Comparison of ENCODE assay signal across 21 cellular contexts in the genomic region with DNA sequence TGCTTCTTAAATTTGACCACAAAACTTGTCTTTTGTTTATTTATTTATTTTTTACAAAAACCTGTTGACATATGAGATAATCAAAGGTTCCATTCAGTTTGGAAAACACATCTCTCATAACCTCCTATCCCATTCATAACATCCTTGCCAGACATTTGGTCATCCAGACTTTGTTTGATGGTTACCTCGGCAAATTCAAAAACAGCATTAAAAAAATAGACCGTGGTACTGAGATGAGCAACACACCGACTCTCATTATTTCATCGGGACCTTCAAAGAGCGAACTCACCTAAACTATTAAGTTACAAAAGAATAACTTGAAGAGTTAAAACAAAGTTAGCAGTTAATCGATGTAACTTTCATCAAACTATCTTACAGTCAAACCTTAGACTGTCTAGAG.
DNase-seq lines count a peak whose midpoint lies in the region; ATAC-seq and TF ChIP-seq lines count a peak whose summit lies in the region.
"Had no signal": no experiment of that assay in that cellular context is flagged by ENCODE, and none has a peak within 500 bp of the region (broad histone marks: within the 10 kb centered on the region; RNA-seq: fewer than 3 reads in every experiment).

No MANE protein-coding gene starts in this region.

- intact Hi-C loops in psoas muscle (cut with DNase I) = no loop called here

- H3K9me3 ChIP-seq in psoas muscle = no peaks in the 10 kb centered on the region
- H3K9me3 ChIP-seq: MG63, SJCRH30 had no signal

- no peak overlapping the region for H3K27ac Mint-ChIP-seq in stimulated activated naive CD8-positive, alpha-beta T cell treated with anti-CD3 and anti-CD28 coated beads, Interleukin-15, Interleukin-2, amounts not matched to agents 100 ng/mL and 50 ng/mL, for 24 hours
- H3K27ac Mint-ChIP-seq: CD4-positive, alpha-beta T cell; mesothelial cell of epicardium; T-helper 2 cell treated with Interferon-gamma antibody and Interleukin-4, amounts not matched to agents 5 μg/mL and 100 μg/mL, for 36 hours had no signal

- no peaks in the 10 kb centered on the region for H3K36me3 Mint-ChIP-seq in activated T-cell treated with anti-CD3 and anti-CD28 coated beads, Interleukin-2, amount 50 U/mL, for 4 hours (ENCODE audit: insufficient read depth)
- H3K36me3 Mint-ChIP-seq in stimulated activated naive CD8-positive, alpha-beta T cell treated with anti-CD3 and anti-CD28 coated beads, Interleukin-15, Interleukin-2, amounts not matched to agents 100 ng/mL and 50 ng/mL, for 24 hours (ENCODE audit: low read depth) = no peaks in the 10 kb centered on the region
- H3K36me3 Mint-ChIP-seq: mesothelial cell of epicardium had no signal

- no peak overlapping the region for H3K4me3 ChIP-seq in psoas muscle
- H3K4me3 ChIP-seq: MG63, SJCRH30 had no signal

- no peaks in the 10 kb centered on the region for H3K4me1 ChIP-seq in psoas muscle
- H3K4me1 ChIP-seq: SJCRH30 had no signal

- no peak overlapping the region for H3K4me3 Mint-ChIP-seq in activated T-cell treated with anti-CD3 and anti-CD28 coated beads, Interleukin-2, amount 50 U/mL, for 4 hours
- H3K4me3 Mint-ChIP-seq in stimulated activated naive CD8-positive, alpha-beta T cell treated with anti-CD3 and anti-CD28 coated beads, Interleukin-15, Interleukin-2, amounts not matched to agents 100 ng/mL and 50 ng/mL, for 24 hours = peak overlapping the region; percentile 21
- H3K4me3 Mint-ChIP-seq: CD4-positive, alpha-beta T cell; mesothelial cell of epicardium; T-helper 2 cell treated with Interferon-gamma antibody and Interleukin-4, amounts not matched to agents 5 μg/mL and 100 μg/mL, for 36 hours had no signal

- no peak overlapping the region for H3K27ac ChIP-seq in psoas muscle
- H3K27ac ChIP-seq: SJCRH30 had no signal

- peak; percentile 20 to 44 for ATAC-seq in activated T-cell treated with anti-CD3 and anti-CD28 coated beads, Interleukin-2, amount 50 U/mL, for 4 hours
- ATAC-seq in GM21529 (IDR thresholded peaks at IDR 0.05; ENCODE audit: unreplicated experiment) (peak; percentile 20), HG03280 (IDR thresholded peaks at IDR 0.05; ENCODE audit: unreplicated experiment) (peak; percentile 40), HG03095 (IDR thresholded peaks at IDR 0.05; ENCODE audit: unreplicated experiment) (no peak), psoas muscle (no peak)

- H3K36me3 ChIP-seq in psoas muscle (ENCODE audit: insufficient read depth in 1 of 2, low read depth in 1 of 2) = no peaks in the 10 kb centered on the region
- H3K36me3 ChIP-seq: MG63, SJCRH30 had no signal

- H3K27me3 Mint-ChIP-seq in activated T-cell treated with anti-CD3 and anti-CD28 coated beads, Interleukin-2, amount 50 U/mL, for 4 hours (ENCODE audit: low read depth) = no peaks in the 10 kb centered on the region
- H3K27me3 Mint-ChIP-seq in stimulated activated naive CD8-positive, alpha-beta T cell treated with anti-CD3 and anti-CD28 coated beads, Interleukin-15, Interleukin-2, amounts not matched to agents 100 ng/mL and 50 ng/mL, for 24 hours = no peaks in the 10 kb centered on the region
- H3K27me3 Mint-ChIP-seq: CD4-positive, alpha-beta T cell had no signal

- no peaks in the 10 kb centered on the region for H3K9me3 Mint-ChIP-seq in activated T-cell treated with anti-CD3 and anti-CD28 coated beads, Interleukin-2, amount 50 U/mL, for 4 hours
- no peaks in the 10 kb centered on the region for H3K9me3 Mint-ChIP-seq in stimulated activated naive CD8-positive, alpha-beta T cell treated with anti-CD3 and anti-CD28 coated beads, Interleukin-15, Interleukin-2, amounts not matched to agents 100 ng/mL and 50 ng/mL, for 24 hours
- H3K9me3 Mint-ChIP-seq: CD4-positive, alpha-beta T cell; T-helper 2 cell treated with Interferon-gamma antibody and Interleukin-4, amounts not matched to agents 5 μg/mL and 100 μg/mL, for 36 hours had no signal

- no peak for TF ChIP-seq CTCF in psoas muscle (IDR thresholded peaks at IDR 0.05)

- H3K27me3 ChIP-seq in psoas muscle (ENCODE audit: insufficient read depth in 3 of 3, low read length in 2 of 3) = no peaks in the 10 kb centered on the region
- H3K27me3 ChIP-seq: MG63, SJCRH30 had no signal

- peaks cover 14% of the 10 kb centered on the region for H3K4me1 Mint-ChIP-seq in activated T-cell treated with anti-CD3 and anti-CD28 coated beads, Interleukin-2, amount 50 U/mL, for 4 hours (ENCODE audit: low read depth)
- peaks cover 25% of the 10 kb centered on the region for H3K4me1 Mint-ChIP-seq in stimulated activated naive CD8-positive, alpha-beta T cell treated with anti-CD3 and anti-CD28 coated beads, Interleukin-15, Interleukin-2, amounts not matched to agents 100 ng/mL and 50 ng/mL, for 24 hours (ENCODE audit: low read depth)

- WGBS in psoas muscle, 3 donors = 60 to 71% (median 70%) methylated on average over 6 of the region's 6 CpGs

- no peak for DNase-seq in activated T-cell treated with anti-CD3 and anti-CD28 coated beads, Interleukin-2, amount 50 U/mL, for 4 hours
- DNase-seq in activated T-cell treated with anti-CD3 and anti-CD28 coated beads, Interleukin-2, amount 50 U/mL, for 48 hours = no peak
- DNase-seq in psoas muscle (no peak), hippocampal formation (lab: John Stamatoyannopoulos, UW) (no peak)
- DNase-seq: ACHN; activated CD4-positive, alpha-beta T cell treated with anti-CD3 and anti-CD28 coated beads for 4 hours; CD4-positive, alpha-beta T cell; DND-41; effector memory CD4-positive, alpha-beta T cell; hypothalamus; MG63; NCI-H2029; NCI-H524; SJCRH30; stimulated activated naive CD4-positive, alpha-beta T cell treated with Interleukin-2 at 50 U/mL for 16 hours had no signal

Comparison
In these comparisons a context has a peak if more than half of its experiments do, and no peak if none do; other contexts are left out.
1. ATAC-seq: peak in activated T-cell treated with anti-CD3 and anti-CD28 coated beads, Interleukin-2, amount 50 U/mL, for 4 hours (2 of 2), GM21529 (single experiment) and HG03280 (single experiment); none in HG03095 (single experiment) and psoas muscle (0 of 4).